Comparison of ENCODE assay signal across 8 cellular contexts in the genomic region with DNA sequence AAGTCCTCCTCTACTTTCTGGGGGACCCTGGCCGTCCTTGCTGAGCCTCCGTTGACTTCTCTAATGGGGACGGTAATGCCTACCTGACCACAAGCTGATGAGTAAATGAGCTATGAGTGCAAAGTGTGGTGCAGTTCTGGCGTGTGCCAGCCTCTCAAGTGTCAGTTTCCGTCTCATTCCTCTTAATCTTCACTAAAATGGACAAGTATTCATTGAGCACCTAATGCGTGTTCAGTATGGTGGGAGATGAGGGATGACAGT. TPM values are rescaled to one million over a fixed set of nuclear protein-coding genes. Genes with fewer than 3 reads are reported as not detected.
DNase-seq lines count a peak whose midpoint lies in the region; ATAC-seq and TF ChIP-seq lines count a peak whose summit lies in the region.

No MANE protein-coding gene starts in this region.

- H3K27ac ChIP-seq in iPS-18a (ENCODE audit: low read length): peak overlapping the region; percentile 81

- no peaks in the 10 kb centered on the region; the same call in 1 of the 2 replicates for H3K36me3 ChIP-seq in BE2C
- H3K36me3 ChIP-seq in iPS-18a (ENCODE audit: control insufficient read depth, low read depth, low read length): no peaks in the 10 kb centered on the region

- H3K4me3 Mint-ChIP-seq in activated T-helper 17 cell treated with anti-CD3 and anti-CD28 coated beads, Interleukin-2, amount 50 U/mL, for 72 hours: peak overlapping the region; percentile 85
- peak overlapping the region; percentile 92 for H3K4me3 Mint-ChIP-seq in stimulated activated naive CD8-positive, alpha-beta T cell treated with anti-CD3 and anti-CD28 coated beads, Interleukin-15, Interleukin-2, amounts not matched to agents 100 ng/mL and 50 ng/mL, for 24 hours

- H3K27me3 ChIP-seq in BE2C (no peaks in the 10 kb centered on the region), iPS-18a (ENCODE audit: control insufficient read depth, insufficient read depth, low read length) (peaks cover 4% of the 10 kb centered on the region)

- ATAC-seq in HG03064 (IDR thresholded peaks at IDR 0.05; ENCODE audit: low read depth, unreplicated experiment): peak; percentile 2
- ATAC-seq in activated T-helper 17 cell treated with anti-CD3 and anti-CD28 coated beads, Interleukin-2, amount 50 U/mL, for 72 hours (replicated peaks): peak; percentile 47

- TF ChIP-seq CTCF in BE2C (IDR thresholded peaks at IDR 0.05; ENCODE audit: low read depth, low read length): no peak

- H3K4me3 ChIP-seq in BE2C (ENCODE audit: low read depth, low read length): peak overlapping the region; percentile 98
- peak overlapping the region; percentile 98 for H3K4me3 ChIP-seq in iPS-18a (ENCODE audit: low read length)

- peak overlapping the region; percentile 91 for H3K9ac ChIP-seq in iPS-18a (ENCODE audit: low read length)

- H3K27me3 Mint-ChIP-seq in activated T-helper 17 cell treated with anti-CD3 and anti-CD28 coated beads, Interleukin-2, amount 50 U/mL, for 72 hours: no peaks in the 10 kb centered on the region
- no peaks in the 10 kb centered on the region for H3K27me3 Mint-ChIP-seq in stimulated activated naive CD8-positive, alpha-beta T cell treated with anti-CD3 and anti-CD28 coated beads, Interleukin-15, Interleukin-2, amounts not matched to agents 100 ng/mL and 50 ng/mL, for 24 hours

- no peaks in the 10 kb centered on the region for H3K9me3 Mint-ChIP-seq in activated T-helper 17 cell treated with anti-CD3 and anti-CD28 coated beads, Interleukin-2, amount 50 U/mL, for 72 hours
- H3K9me3 Mint-ChIP-seq in stimulated activated naive CD8-positive, alpha-beta T cell treated with anti-CD3 and anti-CD28 coated beads, Interleukin-15, Interleukin-2, amounts not matched to agents 100 ng/mL and 50 ng/mL, for 24 hours: no peaks in the 10 kb centered on the region

- no peaks in the 10 kb centered on the region for H3K9me3 ChIP-seq in BE2C
- H3K9me3 ChIP-seq in iPS-18a (ENCODE audit: control insufficient read depth, low read depth, low read length): no peaks in the 10 kb centered on the region

- H3K27ac Mint-ChIP-seq in activated T-helper 17 cell treated with anti-CD3 and anti-CD28 coated beads, Interleukin-2, amount 50 U/mL, for 72 hours: peak overlapping the region; percentile 88
- peak overlapping the region; percentile 96 for H3K27ac Mint-ChIP-seq in stimulated activated naive CD8-positive, alpha-beta T cell treated with anti-CD3 and anti-CD28 coated beads, Interleukin-15, Interleukin-2, amounts not matched to agents 100 ng/mL and 50 ng/mL, for 24 hours

- peaks cover 28% of the 10 kb centered on the region for H3K36me3 Mint-ChIP-seq in activated T-helper 17 cell treated with anti-CD3 and anti-CD28 coated beads, Interleukin-2, amount 50 U/mL, for 72 hours (ENCODE audit: low read depth)
- H3K36me3 Mint-ChIP-seq in stimulated activated naive CD8-positive, alpha-beta T cell treated with anti-CD3 and anti-CD28 coated beads, Interleukin-15, Interleukin-2, amounts not matched to agents 100 ng/mL and 50 ng/mL, for 24 hours (ENCODE audit: low read depth): peaks cover 18% of the 10 kb centered on the region

- H3K4me1 ChIP-seq in BE2C (peaks cover 6% of the 10 kb centered on the region; the same call in 1 of the 2 replicates), iPS-18a (ENCODE audit: control insufficient read depth, low read depth, low read length) (peaks cover 12% of the 10 kb centered on the region)

- DNase-seq in BE2C: no peak
- no peak for DNase-seq in midbrain (lab: John Stamatoyannopoulos, UW)
- no peak for DNase-seq in DMS 273 (lab: John Stamatoyannopoulos, UW; ENCODE audit: unreplicated experiment)
- DNase-seq in NCI-H1930 (lab: John Stamatoyannopoulos, UW): no peak

- peaks cover 29% of the 10 kb centered on the region for H3K4me1 Mint-ChIP-seq in activated T-helper 17 cell treated with anti-CD3 and anti-CD28 coated beads, Interleukin-2, amount 50 U/mL, for 72 hours
- H3K4me1 Mint-ChIP-seq in stimulated activated naive CD8-positive, alpha-beta T cell treated with anti-CD3 and anti-CD28 coated beads, Interleukin-15, Interleukin-2, amounts not matched to agents 100 ng/mL and 50 ng/mL, for 24 hours (ENCODE audit: low read depth): peaks cover 72% of the 10 kb centered on the region

RNA-seq across cellular contexts. Expression of a gene that starts 0.6 kb away (rescaled TPM):
- polyA plus RNA-seq in BE2C (2012; ENCODE audit: insufficient read depth, insufficient read length, low read depth): 11.1 TPM
- 10 to 100 TPM; 25.3 to 27.4 TPM for total RNA-seq in activated T-helper 17 cell treated with anti-CD3 and anti-CD28 coated beads, Interleukin-2, amount 50 U/mL, for 72 hours
